Comparison of ENCODE assay signal across 22 cellular contexts in the genomic region with DNA sequence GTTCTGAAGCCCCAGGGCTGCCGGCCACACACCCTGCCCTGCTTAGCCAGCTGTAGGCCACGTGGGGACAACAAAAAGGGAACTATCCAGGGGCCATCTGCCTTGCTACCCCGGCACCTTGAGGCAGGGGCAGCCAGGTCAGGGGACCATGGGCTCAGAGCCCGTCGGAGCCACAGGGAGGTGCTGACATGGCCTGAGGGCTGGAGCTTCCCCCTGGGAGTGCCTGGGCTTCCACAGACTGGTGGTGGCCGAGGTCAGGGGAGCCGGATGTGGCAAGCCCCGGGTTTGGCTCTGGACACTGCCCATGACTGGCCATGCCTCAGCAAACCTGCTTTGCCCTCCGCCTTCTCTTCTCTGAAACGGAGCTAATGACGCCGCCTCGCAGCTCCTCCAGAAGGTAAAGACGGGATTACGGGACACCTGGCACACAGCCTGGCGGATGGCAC.
DNase-seq lines count a peak whose midpoint lies in the region; ATAC-seq, FAIRE-seq and TF ChIP-seq lines count a peak whose summit lies in the region.
"Had no signal": no experiment of that assay in that cellular context is flagged by ENCODE, and none has a peak within 500 bp of the region (broad histone marks: within the 10 kb centered on the region; RNA-seq: fewer than 3 reads in every experiment).

No MANE protein-coding gene starts in this region.

- no peaks in the 10 kb centered on the region for H3K27me3 ChIP-seq in SJCRH30
- no peaks in the 10 kb centered on the region for H3K27me3 ChIP-seq in HepG2 (ENCODE audit: control insufficient read depth in 1 of 2, insufficient read depth in 2 of 2, low read length in 2 of 2)
- H3K27me3 ChIP-seq in prostate gland (replicated peaks; ENCODE audit: insufficient read depth) = no peaks in the 10 kb centered on the region

- H3K4me1 ChIP-seq in SJCRH30 (peaks cover 4% of the 10 kb centered on the region; the same call in 1 of the 2 replicates), HepG2 (ENCODE audit: insufficient read depth, low read length) (peaks cover under 1% of the 10 kb centered on the region; the same call in 1 of the 2 replicates), prostate gland (replicated peaks) (no peaks in the 10 kb centered on the region)

- H3K4me3 ChIP-seq in SJCRH30 = no peak overlapping the region
- no peak overlapping the region for H3K4me3 ChIP-seq in HepG2 (replicated peaks in 1 of 3; ENCODE audit: insufficient read depth in 1 of 3, low read depth in 2 of 3, low read length in 3 of 3)
- no peak overlapping the region for H3K4me3 ChIP-seq in prostate gland

- peaks cover 71% of the 10 kb centered on the region for H3K27me3 Mint-ChIP-seq in progenitor cell of endocrine pancreas
- no peaks in the 10 kb centered on the region for H3K27me3 Mint-ChIP-seq in activated CD4-positive, alpha-beta T cell treated with anti-CD3 and anti-CD28 coated beads, Interleukin-2, amount 10 ng/mL, durations not matched to agents 7 days and 5 days
- H3K27me3 Mint-ChIP-seq: CD4-positive, alpha-beta T cell; IgD-negative memory B cell had no signal

- no peaks in the 10 kb centered on the region for H4K20me1 ChIP-seq in HepG2 (ENCODE audit: insufficient read depth, low read length)

- no peak for TF ChIP-seq RAD21 in HepG2 (CRISPR knock-in tag; IDR thresholded peaks at IDR 0.05)

- H3K27ac ChIP-seq in SJCRH30 = no peak overlapping the region
- no peak overlapping the region for H3K27ac ChIP-seq in HepG2 (ENCODE audit: extremely low read length, insufficient read depth, low read length)
- no peak overlapping the region for H3K27ac ChIP-seq in prostate gland

- no peak overlapping the region for H3K4me3 Mint-ChIP-seq in progenitor cell of endocrine pancreas (ENCODE audit: low read depth)
- no peak overlapping the region for H3K4me3 Mint-ChIP-seq in activated CD4-positive, alpha-beta T cell treated with anti-CD3 and anti-CD28 coated beads, Interleukin-2, amount 10 ng/mL, durations not matched to agents 7 days and 5 days
- H3K4me3 Mint-ChIP-seq: CD4-positive, alpha-beta T cell; IgD-negative memory B cell had no signal

- TF ChIP-seq POLR2A in HepG2 (IDR thresholded peaks at IDR 0.05; ENCODE audit: insufficient read depth in 1 of 2, low read depth in 2 of 2, low read length in 2 of 2) (no peak), prostate gland (IDR thresholded peaks at IDR 0.05) (no peak)

- FAIRE-seq in HepG2 (lab: Jason Lieb, UNC) = no peak
- FAIRE-seq: GM12891, GM18507, HTR-8/SVneo, RCC 7860 had no signal

- no peaks in the 10 kb centered on the region for H3K4me1 Mint-ChIP-seq in progenitor cell of endocrine pancreas (ENCODE audit: low read depth)
- H3K4me1 Mint-ChIP-seq in activated CD4-positive, alpha-beta T cell treated with anti-CD3 and anti-CD28 coated beads, Interleukin-2, amount 10 ng/mL, durations not matched to agents 7 days and 5 days = no peaks in the 10 kb centered on the region

- no peaks in the 10 kb centered on the region for H3K9me3 ChIP-seq in SJCRH30 (replicated peaks)
- no peaks in the 10 kb centered on the region for H3K9me3 ChIP-seq in HepG2 (ENCODE audit: low read length)
- H3K9me3 ChIP-seq in prostate gland = no peaks in the 10 kb centered on the region

- DNase-seq in NCI-H748 (lab: John Stamatoyannopoulos, UW; ENCODE audit: unreplicated experiment) (peak; percentile 7), NCI-H748 treated with DMSO at 0.1 percent for 48 hours (lab: John Stamatoyannopoulos, UW) (no peak), SJCRH30 (peak; percentile 14 to 39), HepG2 (ENCODE audit: low spot score) (no peak), prostate gland (ENCODE audit: low spot score) (peak; percentile 40), progenitor cell of endocrine pancreas (ENCODE audit: low spot score, unreplicated experiment) (no peak), dermis blood vessel endothelial cell (no peak)
- no peak for DNase-seq in activated CD4-positive, alpha-beta T cell treated with anti-CD3 and anti-CD28 coated beads, Interleukin-2, amount 10 ng/mL, durations not matched to agents 7 days and 5 days
- DNase-seq: CD4-positive, alpha-beta T cell; DMS53; EL; GOT3; Karpas-422; NCI-H1048; NCI-H1930 had no signal

- no peak overlapping the region for H3K27ac Mint-ChIP-seq in progenitor cell of endocrine pancreas
- H3K27ac Mint-ChIP-seq in activated CD4-positive, alpha-beta T cell treated with anti-CD3 and anti-CD28 coated beads, Interleukin-2, amount 10 ng/mL, durations not matched to agents 7 days and 5 days = no peak overlapping the region
- H3K27ac Mint-ChIP-seq: CD4-positive, alpha-beta T cell had no signal

- WGBS in HepG2 (ENCODE audit: low lambda C conversion rate) = 60% methylated on average over 1 of the region's 16 CpGs
- WGBS in prostate gland = 75% methylated on average over 16 of the region's 16 CpGs

- no TSS peak for BruUV-seq in HepG2 (replicated peaks; lab: Mats Ljungman, UMichigan)

- peaks cover 2% of the 10 kb centered on the region for H3K36me3 Mint-ChIP-seq in progenitor cell of endocrine pancreas (ENCODE audit: insufficient read depth)
- no peaks in the 10 kb centered on the region for H3K36me3 Mint-ChIP-seq in activated CD4-positive, alpha-beta T cell treated with anti-CD3 and anti-CD28 coated beads, Interleukin-2, amount 10 ng/mL, durations not matched to agents 7 days and 5 days (ENCODE audit: low read depth)

- in situ Hi-C loops in HepG2 (cut with HindIII; ENCODE audit: extremely low pct_ligation_motif_present, low pct_unique_long_range_greater_than_20kb) = no loop called here

- TF ChIP-seq CTCF in HepG2 (CRISPR knock-in tag; IDR thresholded peaks at IDR 0.05) = no peak
- no peak for TF ChIP-seq CTCF in prostate gland (IDR thresholded peaks at IDR 0.05)
- no peak for TF ChIP-seq CTCF in progenitor cell of endocrine pancreas (IDR thresholded peaks at IDR 0.05; ENCODE audit: unreplicated experiment)

- POLR2A ChIA-PET in HepG2 (lab: Yijun Ruan, JAX) = no interaction called here
- POLR2A ChIA-PET in activated CD4-positive, alpha-beta T cell treated with anti-CD3 and anti-CD28 coated beads, Interleukin-2, amount 10 ng/mL, durations not matched to agents 7 days and 5 days (lab: Charles Lee) = no interaction called here

- H3K9ac ChIP-seq in HepG2 (ENCODE audit: insufficient read depth, low read depth, low read length) = no peak overlapping the region

- H3K4me2 ChIP-seq in HepG2 (ENCODE audit: low read depth, low read length) = no peak overlapping the region

- ATAC-seq in HepG2 = peak; percentile 47; the same call in 2 of the 3 replicates
- ATAC-seq: HCT116, Right ventricle myocardium inferior had no signal

- H3K79me2 ChIP-seq in HepG2 (ENCODE audit: insufficient read depth, low read length) = no peaks in the 10 kb centered on the region

- no peak for TF ChIP-seq EP300 in HepG2 (IDR thresholded peaks at IDR 0.05; ENCODE audit: low read depth in 2 of 2, low read length in 2 of 2)
- no peak for TF ChIP-seq EP300 in HepG2 (CRISPR knock-in tag; IDR thresholded peaks at IDR 0.05; ENCODE audit: borderline replicate concordance)

- peaks cover 5% of the 10 kb centered on the region for H3K9me3 Mint-ChIP-seq in progenitor cell of endocrine pancreas (ENCODE audit: low read depth)
- peaks cover 24% of the 10 kb centered on the region for H3K9me3 Mint-ChIP-seq in activated CD4-positive, alpha-beta T cell treated with anti-CD3 and anti-CD28 coated beads, Interleukin-2, amount 10 ng/mL, durations not matched to agents 7 days and 5 days

- no peaks in the 10 kb centered on the region for H3K36me3 ChIP-seq in SJCRH30
- no peaks in the 10 kb centered on the region for H3K36me3 ChIP-seq in HepG2 (replicated peaks in 1 of 2; ENCODE audit: control insufficient read depth in 1 of 2, insufficient read depth in 2 of 2, low read length in 2 of 2)
- no peaks in the 10 kb centered on the region for H3K36me3 ChIP-seq in prostate gland

- no peak overlapping the region for H2AFZ ChIP-seq in HepG2 (ENCODE audit: low read length)

- intact Hi-C loops in HepG2 (cut with micrococcal nuclease; ENCODE audit: unreplicated experiment) (no loop called here), prostate gland (cut with DNase I) (no loop called here)

- CTCF ChIA-PET in HepG2 (lab: Yijun Ruan, JAX; ENCODE audit: low intra/inter-chr PET ratio, low total read pairs) = no interaction called here
- CTCF ChIA-PET in activated CD4-positive, alpha-beta T cell treated with anti-CD3 and anti-CD28 coated beads, Interleukin-2, amount 10 ng/mL, durations not matched to agents 7 days and 5 days (lab: Charles Lee) = no interaction called here

TF ChIP-seq in HepG2, 621 proteins besides CTCF, POLR2A, EP300 and RAD21:
- TF ChIP-seq ZNF564 (CRISPR knock-in tag; IDR thresholded peaks at IDR 0.05) (no peak), ZSCAN25 (CRISPR knock-in tag; IDR thresholded peaks at IDR 0.05) (no peak), ZSCAN22 (CRISPR knock-in tag; IDR thresholded peaks at IDR 0.05) (no peak), MTF1 (CRISPR knock-in tag; IDR thresholded peaks at IDR 0.05) (no peak), UBTF (CRISPR knock-in tag; IDR thresholded peaks at IDR 0.05) (no peak), KLF12 (CRISPR knock-in tag; IDR thresholded peaks at IDR 0.05; ENCODE audit: borderline replicate concordance) (no peak)
TF ChIP-seq in HepG2: peak in this region for 0.

Comparison
In these comparisons a context has a peak if more than half of its experiments do, and no peak if none do; other contexts are left out.
1. DNase-seq: peak in NCI-H748 (single experiment), SJCRH30 (2 of 2) and prostate gland (single experiment); none in NCI-H748 treated with DMSO at 0.1 percent for 48 hours (single experiment), HepG2 (single experiment), progenitor cell of endocrine pancreas (single experiment), dermis blood vessel endothelial cell (single experiment) and activated CD4-positive, alpha-beta T cell treated with anti-CD3 and anti-CD28 coated beads, Interleukin-2, amount 10 ng/mL, durations not matched to agents 7 days and 5 days (single experiment).